Comparison of ENCODE assay signal across 1 cellular context in the genomic region with DNA sequence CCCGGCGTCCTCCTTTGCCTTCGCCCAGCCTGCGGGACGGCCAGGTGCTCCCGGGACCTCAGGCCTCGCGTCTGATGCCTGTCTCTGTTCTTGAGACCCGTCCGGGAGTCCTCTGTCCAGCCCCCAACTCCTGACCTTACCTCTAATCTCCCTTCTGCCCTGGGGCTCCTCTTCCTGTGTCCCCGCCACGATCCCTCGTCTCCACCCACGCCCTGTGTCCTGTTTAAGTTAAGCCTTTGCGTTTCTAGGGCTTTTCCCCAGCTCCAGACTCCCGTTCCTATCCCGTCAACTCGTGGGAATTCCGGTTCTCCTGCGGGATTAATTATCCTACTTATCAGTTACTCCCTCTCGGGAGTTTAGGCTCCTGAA.
A peak's percentile ranks its signal among the peaks of the same experiment; 100 is the strongest.
TF ChIP-seq lines count a peak whose summit lies in the region.

No MANE protein-coding gene starts in this region.

TF ChIP-seq in K562, 482 proteins besides CTCF, POLR2A, EP300 and RAD21:
- TF ChIP-seq ZBTB1 (CRISPR knock-in tag; IDR thresholded peaks at IDR 0.05; ENCODE audit: borderline replicate concordance, low read depth) (0 out of 2 replicates have a peak, but pooled peaks have one; percentile 34), RBM17 (IDR thresholded peaks at IDR 0.05; ENCODE audit: borderline replicate concordance, low read depth, low read length) (no peak), DIDO1 (tag; IDR thresholded peaks at IDR 0.05; ENCODE audit: low read depth) (no peak), KDM4B (IDR thresholded peaks at IDR 0.05; ENCODE audit: borderline replicate concordance in 2 of 2, low read depth in 1 of 2) (peak in 1 of 2 experiments; percentile 12; a peak in 1 of 4 replicates), ZC3H8 (IDR thresholded peaks at IDR 0.05) (no peak), HDAC1 (IDR thresholded peaks at IDR 0.05) (no peak; a peak in 1 of 4 replicates), SMARCE1 (IDR thresholded peaks at IDR 0.05) (0 out of 2 replicates have a peak, but pooled peaks have one; percentile 16), TOE1 (IDR thresholded peaks at IDR 0.05; ENCODE audit: borderline replicate concordance) (no peak), TOE1 (CRISPR knock-in tag; IDR thresholded peaks at IDR 0.05; ENCODE audit: borderline replicate concordance, low read depth) (no peak), MLLT1 (IDR thresholded peaks at IDR 0.05) (peak in 1 of 2 experiments; percentile 20; a peak in 1 of 4 replicates), NR4A1 (CRISPR knock-in tag; IDR thresholded peaks at IDR 0.05) (0 out of 2 replicates have a peak, but pooled peaks have one; percentile 10), NR4A1 (tag; IDR thresholded peaks at IDR 0.05) (no peak), SMARCA4 (IDR thresholded peaks at IDR 0.05) (no peak), ZNF740 (CRISPR knock-in tag; IDR thresholded peaks at IDR 0.05) (no peak), ZNF740 (tag; IDR thresholded peaks at IDR 0.05) (no peak), MYBL2 (IDR thresholded peaks at IDR 0.05; ENCODE audit: low read depth) (no peak), MYBL2 (CRISPR knock-in tag; IDR thresholded peaks at IDR 0.05; ENCODE audit: borderline replicate concordance) (no peak), EGR1 (conservative IDR thresholded peaks at IDR 0.05) (peak; percentile 86), C11orf30 (IDR thresholded peaks at IDR 0.05; ENCODE audit: low read depth) (no peak)
- TF ChIP-seq, protein P1, sequence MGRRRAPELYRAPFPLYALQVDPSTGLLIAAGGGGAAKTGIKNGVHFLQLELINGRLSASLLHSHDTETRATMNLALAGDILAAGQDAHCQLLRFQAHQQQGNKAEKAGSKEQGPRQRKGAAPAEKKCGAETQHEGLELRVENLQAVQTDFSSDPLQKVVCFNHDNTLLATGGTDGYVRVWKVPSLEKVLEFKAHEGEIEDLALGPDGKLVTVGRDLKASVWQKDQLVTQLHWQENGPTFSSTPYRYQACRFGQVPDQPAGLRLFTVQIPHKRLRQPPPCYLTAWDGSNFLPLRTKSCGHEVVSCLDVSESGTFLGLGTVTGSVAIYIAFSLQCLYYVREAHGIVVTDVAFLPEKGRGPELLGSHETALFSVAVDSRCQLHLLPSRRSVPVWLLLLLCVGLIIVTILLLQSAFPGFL (CRISPR knock-in tag; IDR thresholded peaks at IDR 0.05): 0 out of 2 replicates have a peak, but pooled peaks have one; percentile 36
- TF ChIP-seq, protein P2, sequence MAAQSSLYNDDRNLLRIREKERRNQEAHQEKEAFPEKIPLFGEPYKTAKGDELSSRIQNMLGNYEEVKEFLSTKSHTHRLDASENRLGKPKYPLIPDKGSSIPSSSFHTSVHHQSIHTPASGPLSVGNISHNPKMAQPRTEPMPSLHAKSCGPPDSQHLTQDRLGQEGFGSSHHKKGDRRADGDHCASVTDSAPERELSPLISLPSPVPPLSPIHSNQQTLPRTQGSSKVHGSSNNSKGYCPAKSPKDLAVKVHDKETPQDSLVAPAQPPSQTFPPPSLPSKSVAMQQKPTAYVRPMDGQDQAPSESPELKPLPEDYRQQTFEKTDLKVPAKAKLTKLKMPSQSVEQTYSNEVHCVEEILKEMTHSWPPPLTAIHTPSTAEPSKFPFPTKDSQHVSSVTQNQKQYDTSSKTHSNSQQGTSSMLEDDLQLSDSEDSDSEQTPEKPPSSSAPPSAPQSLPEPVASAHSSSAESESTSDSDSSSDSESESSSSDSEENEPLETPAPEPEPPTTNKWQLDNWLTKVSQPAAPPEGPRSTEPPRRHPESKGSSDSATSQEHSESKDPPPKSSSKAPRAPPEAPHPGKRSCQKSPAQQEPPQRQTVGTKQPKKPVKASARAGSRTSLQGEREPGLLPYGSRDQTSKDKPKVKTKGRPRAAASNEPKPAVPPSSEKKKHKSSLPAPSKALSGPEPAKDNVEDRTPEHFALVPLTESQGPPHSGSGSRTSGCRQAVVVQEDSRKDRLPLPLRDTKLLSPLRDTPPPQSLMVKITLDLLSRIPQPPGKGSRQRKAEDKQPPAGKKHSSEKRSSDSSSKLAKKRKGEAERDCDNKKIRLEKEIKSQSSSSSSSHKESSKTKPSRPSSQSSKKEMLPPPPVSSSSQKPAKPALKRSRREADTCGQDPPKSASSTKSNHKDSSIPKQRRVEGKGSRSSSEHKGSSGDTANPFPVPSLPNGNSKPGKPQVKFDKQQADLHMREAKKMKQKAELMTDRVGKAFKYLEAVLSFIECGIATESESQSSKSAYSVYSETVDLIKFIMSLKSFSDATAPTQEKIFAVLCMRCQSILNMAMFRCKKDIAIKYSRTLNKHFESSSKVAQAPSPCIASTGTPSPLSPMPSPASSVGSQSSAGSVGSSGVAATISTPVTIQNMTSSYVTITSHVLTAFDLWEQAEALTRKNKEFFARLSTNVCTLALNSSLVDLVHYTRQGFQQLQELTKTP (IDR thresholded peaks at IDR 0.05; ENCODE audit: low read depth in 1 of 2, partially characterized antibody in 2 of 2): no peak
- TF ChIP-seq, protein P3, sequence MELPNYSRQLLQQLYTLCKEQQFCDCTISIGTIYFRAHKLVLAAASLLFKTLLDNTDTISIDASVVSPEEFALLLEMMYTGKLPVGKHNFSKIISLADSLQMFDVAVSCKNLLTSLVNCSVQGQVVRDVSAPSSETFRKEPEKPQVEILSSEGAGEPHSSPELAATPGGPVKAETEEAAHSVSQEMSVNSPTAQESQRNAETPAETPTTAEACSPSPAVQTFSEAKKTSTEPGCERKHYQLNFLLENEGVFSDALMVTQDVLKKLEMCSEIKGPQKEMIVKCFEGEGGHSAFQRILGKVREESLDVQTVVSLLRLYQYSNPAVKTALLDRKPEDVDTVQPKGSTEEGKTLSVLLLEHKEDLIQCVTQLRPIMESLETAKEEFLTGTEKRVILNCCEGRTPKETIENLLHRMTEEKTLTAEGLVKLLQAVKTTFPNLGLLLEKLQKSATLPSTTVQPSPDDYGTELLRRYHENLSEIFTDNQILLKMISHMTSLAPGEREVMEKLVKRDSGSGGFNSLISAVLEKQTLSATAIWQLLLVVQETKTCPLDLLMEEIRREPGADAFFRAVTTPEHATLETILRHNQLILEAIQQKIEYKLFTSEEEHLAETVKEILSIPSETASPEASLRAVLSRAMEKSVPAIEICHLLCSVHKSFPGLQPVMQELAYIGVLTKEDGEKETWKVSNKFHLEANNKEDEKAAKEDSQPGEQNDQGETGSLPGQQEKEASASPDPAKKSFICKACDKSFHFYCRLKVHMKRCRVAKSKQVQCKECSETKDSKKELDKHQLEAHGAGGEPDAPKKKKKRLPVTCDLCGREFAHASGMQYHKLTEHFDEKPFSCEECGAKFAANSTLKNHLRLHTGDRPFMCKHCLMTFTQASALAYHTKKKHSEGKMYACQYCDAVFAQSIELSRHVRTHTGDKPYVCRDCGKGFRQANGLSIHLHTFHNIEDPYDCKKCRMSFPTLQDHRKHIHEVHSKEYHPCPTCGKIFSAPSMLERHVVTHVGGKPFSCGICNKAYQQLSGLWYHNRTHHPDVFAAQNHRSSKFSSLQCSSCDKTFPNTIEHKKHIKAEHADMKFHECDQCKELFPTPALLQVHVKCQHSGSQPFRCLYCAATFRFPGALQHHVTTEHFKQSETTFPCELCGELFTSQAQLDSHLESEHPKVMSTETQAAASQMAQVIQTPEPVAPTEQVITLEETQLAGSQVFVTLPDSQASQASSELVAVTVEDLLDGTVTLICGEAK (IDR thresholded peaks at IDR 0.05): 0 out of 2 replicates have a peak, but pooled peaks have one; percentile 26
- TF ChIP-seq, protein P3 (CRISPR knock-in tag; IDR thresholded peaks at IDR 0.05): no peak
- TF ChIP-seq, protein P4, sequence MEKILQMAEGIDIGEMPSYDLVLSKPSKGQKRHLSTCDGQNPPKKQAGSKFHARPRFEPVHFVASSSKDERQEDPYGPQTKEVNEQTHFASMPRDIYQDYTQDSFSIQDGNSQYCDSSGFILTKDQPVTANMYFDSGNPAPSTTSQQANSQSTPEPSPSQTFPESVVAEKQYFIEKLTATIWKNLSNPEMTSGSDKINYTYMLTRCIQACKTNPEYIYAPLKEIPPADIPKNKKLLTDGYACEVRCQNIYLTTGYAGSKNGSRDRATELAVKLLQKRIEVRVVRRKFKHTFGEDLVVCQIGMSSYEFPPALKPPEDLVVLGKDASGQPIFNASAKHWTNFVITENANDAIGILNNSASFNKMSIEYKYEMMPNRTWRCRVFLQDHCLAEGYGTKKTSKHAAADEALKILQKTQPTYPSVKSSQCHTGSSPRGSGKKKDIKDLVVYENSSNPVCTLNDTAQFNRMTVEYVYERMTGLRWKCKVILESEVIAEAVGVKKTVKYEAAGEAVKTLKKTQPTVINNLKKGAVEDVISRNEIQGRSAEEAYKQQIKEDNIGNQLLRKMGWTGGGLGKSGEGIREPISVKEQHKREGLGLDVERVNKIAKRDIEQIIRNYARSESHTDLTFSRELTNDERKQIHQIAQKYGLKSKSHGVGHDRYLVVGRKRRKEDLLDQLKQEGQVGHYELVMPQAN (IDR thresholded peaks at IDR 0.05; ENCODE audit: borderline replicate concordance): peak; percentile 74; the same call in 1 of the 2 replicates
- TF ChIP-seq, protein P5, sequence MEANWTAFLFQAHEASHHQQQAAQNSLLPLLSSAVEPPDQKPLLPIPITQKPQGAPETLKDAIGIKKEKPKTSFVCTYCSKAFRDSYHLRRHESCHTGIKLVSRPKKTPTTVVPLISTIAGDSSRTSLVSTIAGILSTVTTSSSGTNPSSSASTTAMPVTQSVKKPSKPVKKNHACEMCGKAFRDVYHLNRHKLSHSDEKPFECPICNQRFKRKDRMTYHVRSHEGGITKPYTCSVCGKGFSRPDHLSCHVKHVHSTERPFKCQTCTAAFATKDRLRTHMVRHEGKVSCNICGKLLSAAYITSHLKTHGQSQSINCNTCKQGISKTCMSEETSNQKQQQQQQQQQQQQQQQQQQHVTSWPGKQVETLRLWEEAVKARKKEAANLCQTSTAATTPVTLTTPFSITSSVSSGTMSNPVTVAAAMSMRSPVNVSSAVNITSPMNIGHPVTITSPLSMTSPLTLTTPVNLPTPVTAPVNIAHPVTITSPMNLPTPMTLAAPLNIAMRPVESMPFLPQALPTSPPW (CRISPR knock-in tag; IDR thresholded peaks at IDR 0.05): no peak
